ENCODE assay signal across 1 cellular context in the genomic region with DNA sequence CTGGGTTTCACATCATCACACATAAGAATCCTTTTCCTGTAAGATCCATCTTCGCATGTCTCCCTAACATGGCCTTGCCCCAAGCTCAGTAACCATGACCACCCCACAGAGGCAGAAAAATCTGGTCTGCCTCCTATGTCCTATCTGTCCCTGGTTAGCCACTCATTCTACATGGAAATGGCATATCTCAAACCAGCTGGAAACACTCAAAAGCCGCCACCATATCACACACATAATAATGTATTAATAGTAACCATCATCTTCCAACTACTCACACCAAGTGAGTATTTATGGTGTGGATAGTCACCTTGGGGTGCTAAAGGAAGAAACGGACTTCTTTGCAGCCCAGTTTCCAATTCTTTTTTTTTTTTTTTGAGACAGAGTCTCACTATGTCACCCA.
TF ChIP-seq lines count a peak whose summit lies in the region.

No MANE protein-coding gene starts in this region.

TF ChIP-seq in GM23338, 12 proteins besides CTCF, POLR2A, EP300 and RAD21 (continued from another document):
- TF ChIP-seq, protein P1, sequence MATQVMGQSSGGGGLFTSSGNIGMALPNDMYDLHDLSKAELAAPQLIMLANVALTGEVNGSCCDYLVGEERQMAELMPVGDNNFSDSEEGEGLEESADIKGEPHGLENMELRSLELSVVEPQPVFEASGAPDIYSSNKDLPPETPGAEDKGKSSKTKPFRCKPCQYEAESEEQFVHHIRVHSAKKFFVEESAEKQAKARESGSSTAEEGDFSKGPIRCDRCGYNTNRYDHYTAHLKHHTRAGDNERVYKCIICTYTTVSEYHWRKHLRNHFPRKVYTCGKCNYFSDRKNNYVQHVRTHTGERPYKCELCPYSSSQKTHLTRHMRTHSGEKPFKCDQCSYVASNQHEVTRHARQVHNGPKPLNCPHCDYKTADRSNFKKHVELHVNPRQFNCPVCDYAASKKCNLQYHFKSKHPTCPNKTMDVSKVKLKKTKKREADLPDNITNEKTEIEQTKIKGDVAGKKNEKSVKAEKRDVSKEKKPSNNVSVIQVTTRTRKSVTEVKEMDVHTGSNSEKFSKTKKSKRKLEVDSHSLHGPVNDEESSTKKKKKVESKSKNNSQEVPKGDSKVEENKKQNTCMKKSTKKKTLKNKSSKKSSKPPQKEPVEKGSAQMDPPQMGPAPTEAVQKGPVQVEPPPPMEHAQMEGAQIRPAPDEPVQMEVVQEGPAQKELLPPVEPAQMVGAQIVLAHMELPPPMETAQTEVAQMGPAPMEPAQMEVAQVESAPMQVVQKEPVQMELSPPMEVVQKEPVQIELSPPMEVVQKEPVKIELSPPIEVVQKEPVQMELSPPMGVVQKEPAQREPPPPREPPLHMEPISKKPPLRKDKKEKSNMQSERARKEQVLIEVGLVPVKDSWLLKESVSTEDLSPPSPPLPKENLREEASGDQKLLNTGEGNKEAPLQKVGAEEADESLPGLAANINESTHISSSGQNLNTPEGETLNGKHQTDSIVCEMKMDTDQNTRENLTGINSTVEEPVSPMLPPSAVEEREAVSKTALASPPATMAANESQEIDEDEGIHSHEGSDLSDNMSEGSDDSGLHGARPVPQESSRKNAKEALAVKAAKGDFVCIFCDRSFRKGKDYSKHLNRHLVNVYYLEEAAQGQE (IDR thresholded peaks at IDR 0.05; ENCODE audit: unreplicated experiment): no peak
- TF ChIP-seq, protein P2, sequence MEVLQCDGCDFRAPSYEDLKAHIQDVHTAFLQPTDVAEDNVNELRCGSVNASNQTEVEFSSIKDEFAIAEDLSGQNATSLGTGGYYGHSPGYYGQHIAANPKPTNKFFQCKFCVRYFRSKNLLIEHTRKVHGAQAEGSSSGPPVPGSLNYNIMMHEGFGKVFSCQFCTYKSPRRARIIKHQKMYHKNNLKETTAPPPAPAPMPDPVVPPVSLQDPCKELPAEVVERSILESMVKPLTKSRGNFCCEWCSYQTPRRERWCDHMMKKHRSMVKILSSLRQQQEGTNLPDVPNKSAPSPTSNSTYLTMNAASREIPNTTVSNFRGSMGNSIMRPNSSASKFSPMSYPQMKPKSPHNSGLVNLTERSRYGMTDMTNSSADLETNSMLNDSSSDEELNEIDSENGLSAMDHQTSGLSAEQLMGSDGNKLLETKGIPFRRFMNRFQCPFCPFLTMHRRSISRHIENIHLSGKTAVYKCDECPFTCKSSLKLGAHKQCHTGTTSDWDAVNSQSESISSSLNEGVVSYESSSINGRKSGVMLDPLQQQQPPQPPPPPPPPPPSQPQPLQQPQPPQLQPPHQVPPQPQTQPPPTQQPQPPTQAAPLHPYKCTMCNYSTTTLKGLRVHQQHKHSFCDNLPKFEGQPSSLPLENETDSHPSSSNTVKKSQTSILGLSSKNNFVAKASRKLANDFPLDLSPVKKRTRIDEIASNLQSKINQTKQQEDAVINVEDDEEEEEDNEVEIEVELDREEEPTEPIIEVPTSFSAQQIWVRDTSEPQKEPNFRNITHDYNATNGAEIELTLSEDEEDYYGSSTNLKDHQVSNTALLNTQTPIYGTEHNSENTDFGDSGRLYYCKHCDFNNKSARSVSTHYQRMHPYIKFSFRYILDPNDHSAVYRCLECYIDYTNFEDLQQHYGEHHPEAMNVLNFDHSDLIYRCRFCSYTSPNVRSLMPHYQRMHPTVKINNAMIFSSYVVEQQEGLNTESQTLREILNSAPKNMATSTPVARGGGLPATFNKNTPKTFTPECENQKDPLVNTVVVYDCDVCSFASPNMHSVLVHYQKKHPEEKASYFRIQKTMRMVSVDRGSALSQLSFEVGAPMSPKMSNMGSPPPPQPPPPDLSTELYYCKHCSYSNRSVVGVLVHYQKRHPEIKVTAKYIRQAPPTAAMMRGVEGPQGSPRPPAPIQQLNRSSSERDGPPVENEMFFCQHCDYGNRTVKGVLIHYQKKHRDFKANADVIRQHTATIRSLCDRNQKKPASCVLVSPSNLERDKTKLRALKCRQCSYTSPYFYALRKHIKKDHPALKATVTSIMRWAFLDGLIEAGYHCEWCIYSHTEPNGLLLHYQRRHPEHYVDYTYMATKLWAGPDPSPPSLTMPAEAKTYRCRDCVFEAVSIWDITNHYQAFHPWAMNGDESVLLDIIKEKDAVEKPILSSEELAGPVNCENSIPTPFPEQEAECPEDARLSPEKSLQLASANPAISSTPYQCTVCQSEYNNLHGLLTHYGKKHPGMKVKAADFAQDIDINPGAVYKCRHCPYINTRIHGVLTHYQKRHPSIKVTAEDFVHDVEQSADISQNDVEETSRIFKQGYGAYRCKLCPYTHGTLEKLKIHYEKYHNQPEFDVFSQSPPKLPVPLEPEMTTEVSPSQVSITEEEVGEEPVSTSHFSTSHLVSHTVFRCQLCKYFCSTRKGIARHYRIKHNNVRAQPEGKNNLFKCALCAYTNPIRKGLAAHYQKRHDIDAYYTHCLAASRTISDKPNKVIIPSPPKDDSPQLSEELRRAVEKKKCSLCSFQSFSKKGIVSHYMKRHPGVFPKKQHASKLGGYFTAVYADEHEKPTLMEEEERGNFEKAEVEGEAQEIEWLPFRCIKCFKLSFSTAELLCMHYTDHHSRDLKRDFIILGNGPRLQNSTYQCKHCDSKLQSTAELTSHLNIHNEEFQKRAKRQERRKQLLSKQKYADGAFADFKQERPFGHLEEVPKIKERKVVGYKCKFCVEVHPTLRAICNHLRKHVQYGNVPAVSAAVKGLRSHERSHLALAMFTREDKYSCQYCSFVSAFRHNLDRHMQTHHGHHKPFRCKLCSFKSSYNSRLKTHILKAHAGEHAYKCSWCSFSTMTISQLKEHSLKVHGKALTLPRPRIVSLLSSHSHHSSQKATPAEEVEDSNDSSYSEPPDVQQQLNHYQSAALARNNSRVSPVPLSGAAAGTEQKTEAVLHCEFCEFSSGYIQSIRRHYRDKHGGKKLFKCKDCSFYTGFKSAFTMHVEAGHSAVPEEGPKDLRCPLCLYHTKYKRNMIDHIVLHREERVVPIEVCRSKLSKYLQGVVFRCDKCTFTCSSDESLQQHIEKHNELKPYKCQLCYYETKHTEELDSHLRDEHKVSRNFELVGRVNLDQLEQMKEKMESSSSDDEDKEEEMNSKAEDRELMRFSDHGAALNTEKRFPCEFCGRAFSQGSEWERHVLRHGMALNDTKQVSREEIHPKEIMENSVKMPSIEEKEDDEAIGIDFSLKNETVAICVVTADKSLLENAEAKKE (CRISPR knock-in tag; IDR thresholded peaks at IDR 0.05): no peak
- TF ChIP-seq EZH2phosphoT487 (IDR thresholded peaks at IDR 0.05; ENCODE audit: unreplicated experiment) (no peak), ZNF114 (CRISPR knock-in tag; IDR thresholded peaks at IDR 0.05) (no peak), POLR2AphosphoS5 (IDR thresholded peaks at IDR 0.05; ENCODE audit: low read depth) (no peak), STAT1 (IDR thresholded peaks at IDR 0.05; ENCODE audit: unreplicated experiment) (no peak), ZNF331 (CRISPR knock-in tag; IDR thresholded peaks at IDR 0.05; ENCODE audit: low read depth) (no peak), JUNB (IDR thresholded peaks at IDR 0.05; ENCODE audit: unreplicated experiment) (no peak), EZH2 (IDR thresholded peaks at IDR 0.05; ENCODE audit: low read depth, unreplicated experiment) (no peak), NANOG (IDR thresholded peaks at IDR 0.05; ENCODE audit: borderline replicate concordance) (no peak)
- TF ChIP-seq, protein P3, sequence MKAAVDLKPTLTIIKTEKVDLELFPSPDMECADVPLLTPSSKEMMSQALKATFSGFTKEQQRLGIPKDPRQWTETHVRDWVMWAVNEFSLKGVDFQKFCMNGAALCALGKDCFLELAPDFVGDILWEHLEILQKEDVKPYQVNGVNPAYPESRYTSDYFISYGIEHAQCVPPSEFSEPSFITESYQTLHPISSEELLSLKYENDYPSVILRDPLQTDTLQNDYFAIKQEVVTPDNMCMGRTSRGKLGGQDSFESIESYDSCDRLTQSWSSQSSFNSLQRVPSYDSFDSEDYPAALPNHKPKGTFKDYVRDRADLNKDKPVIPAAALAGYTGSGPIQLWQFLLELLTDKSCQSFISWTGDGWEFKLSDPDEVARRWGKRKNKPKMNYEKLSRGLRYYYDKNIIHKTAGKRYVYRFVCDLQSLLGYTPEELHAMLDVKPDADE (IDR thresholded peaks at IDR 0.05): no peak
TF ChIP-seq in GM23338: peak in this region for 0.
